Comparison of ENCODE assay signal across 9 cellular contexts in the genomic region with DNA sequence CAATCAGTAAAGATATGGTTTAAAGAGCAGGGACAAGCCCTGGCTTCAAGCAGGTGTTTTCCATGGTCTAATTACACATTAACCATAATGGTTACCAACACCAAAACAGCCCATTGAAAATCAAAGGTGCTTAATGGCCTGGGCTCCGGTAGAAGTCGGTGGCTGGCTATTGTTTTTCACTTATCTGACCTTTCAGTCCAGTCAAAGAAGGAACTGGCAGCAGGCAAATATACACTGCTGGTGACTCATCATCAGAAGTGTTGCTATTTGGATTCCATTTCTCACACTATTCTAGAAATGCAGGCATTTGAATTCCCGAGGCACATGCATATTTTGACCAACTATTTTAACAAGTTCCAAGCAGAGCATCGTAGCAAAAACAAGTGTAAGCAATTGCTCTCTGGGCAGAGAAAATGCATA. TPM values are rescaled to one million over a fixed set of nuclear protein-coding genes. Genes with fewer than 3 reads are reported as not detected.
DNase-seq lines count a peak whose midpoint lies in the region; ATAC-seq and TF ChIP-seq lines count a peak whose summit lies in the region.
"Had no signal": no experiment of that assay in that cellular context is flagged by ENCODE, and none has a peak within 500 bp of the region (broad histone marks: within the 10 kb centered on the region; RNA-seq: fewer than 3 reads in every experiment).

No MANE protein-coding gene starts in this region.

- no peaks in the 10 kb centered on the region for H3K9me3 ChIP-seq in left lung
- no peaks in the 10 kb centered on the region for H3K9me3 ChIP-seq in testis

- H3K27me3 ChIP-seq in left lung = no peaks in the 10 kb centered on the region
- H3K27me3 ChIP-seq in testis = no peaks in the 10 kb centered on the region

- TF ChIP-seq POLR2A in testis (IDR thresholded peaks at IDR 0.05) = no peak

- no peaks in the 10 kb centered on the region for H3K36me3 ChIP-seq in left lung
- no peaks in the 10 kb centered on the region for H3K36me3 ChIP-seq in testis (ENCODE audit: low read depth, missing control alignments)

- DNase-seq in EL (peak; percentile 48), SW480 (ENCODE audit: low spot score) (peak; percentile 84), left lung (no peak), testis (no peak), NCI-H2227 (lab: John Stamatoyannopoulos, UW; ENCODE audit: unreplicated experiment) (no peak), NCI-H1694 (lab: John Stamatoyannopoulos, UW) (no peak)
- DNase-seq in activated effector memory CD4-positive, alpha-beta T cell treated with anti-CD3 and anti-CD28 coated beads, Interleukin-2, amount 50 U/mL, for 16 hours = no peak
- DNase-seq: DND-41 had no signal

- ATAC-seq in HG02642 (IDR thresholded peaks at IDR 0.05; ENCODE audit: poor library complexity, unreplicated experiment) (peak; percentile 84), left lung (peak; percentile 78)

- intact Hi-C loops in left lung (cut with DNase I) = no loop called here
- intact Hi-C loops in testis (cut with DNase I; ENCODE audit: low total_unique reads) = no loop called here

- WGBS in testis, 2 donors = 66 to 70% methylated on average over 4 of the region's 4 CpGs

- no peak for TF ChIP-seq CTCF in left lung (IDR thresholded peaks at IDR 0.05)
- TF ChIP-seq CTCF in testis (IDR thresholded peaks at IDR 0.05) = no peak

- H3K27ac ChIP-seq in left lung (peak overlapping the region in 1 of 2 donors; percentile 59), testis (no peak overlapping the region)

- H3K4me3 ChIP-seq in left lung = no peak overlapping the region
- no peak overlapping the region for H3K4me3 ChIP-seq in testis

- H3K4me1 ChIP-seq in left lung (peaks cover 0 to 10% of the 10 kb centered on the region in 2 donors), testis (no peaks in the 10 kb centered on the region)

RNA-seq across cellular contexts. Expression of a gene that starts 26.3 kb away (rescaled TPM):
- under 1 TPM; 0.10 to 0.26 TPM for total RNA-seq in left lung
- total RNA-seq in testis = not detected
- polyA plus RNA-seq in testis (ENCODE audit: insufficient read depth, low read depth, low replicate concordance) = 0.67 TPM

Comparison
In these comparisons a context has a peak if more than half of its experiments do, and no peak if none do; other contexts are left out.
1. DNase-seq: peak in EL (single experiment) and SW480 (single experiment); none in left lung (0 of 2), testis (single experiment), activated effector memory CD4-positive, alpha-beta T cell treated with anti-CD3 and anti-CD28 coated beads, Interleukin-2, amount 50 U/mL, for 16 hours (single experiment), NCI-H2227 (single experiment) and NCI-H1694 (single experiment).